8 cellular contexts compared by ENCODE assay signal in genomic region chr9:127715443-127716337, GRCh38. TPM values are rescaled to one million over a fixed set of nuclear protein-coding genes. Genes with fewer than 3 reads are reported as not detected.
DNase-seq lines count a peak whose midpoint lies in the region; ATAC-seq and TF ChIP-seq lines count a peak whose summit lies in the region.

TSS of gene PTRH1 (minus strand) at chr9:127715663. CDS start at chr9:127715639, 24 bp downstream.
TSS of gene TTC16 (plus strand) at chr9:127716079. CDS start at chr9:127716146, 67 bp downstream.

- no peaks in the 10 kb centered on the region for H3K27me3 ChIP-seq in CD4-positive, alpha-beta T cell (ENCODE audit: control insufficient read depth, insufficient read depth, low read length)
- no peaks in the 10 kb centered on the region for H3K27me3 ChIP-seq in duodenal mucosa (ENCODE audit: control insufficient read depth in 1 of 2, insufficient read depth in 2 of 2, low read length in 2 of 2)

- peak within 1 kb of the TSS; percentile 51 for H3K27ac ChIP-seq in CD4-positive, alpha-beta T cell (ENCODE audit: low read depth, low read length)
- peak within 1 kb of the TSS; percentile 82 for H3K27ac ChIP-seq in duodenal mucosa (ENCODE audit: low read depth, low read length)

- TF ChIP-seq POLR2A in lower leg skin (IDR thresholded peaks at IDR 0.05), result no peak

- CTCF ChIA-PET in CD4-positive, alpha-beta T cell (lab: Charles Lee), result interaction anchor here (1.6 to 2.5 kb wide), 2 partner anchors 19 to 154 kb away, joined by 8 to 28 read pairs; partner anchors contain the start of gene TOR2A
- CTCF ChIA-PET in activated CD4-positive, alpha-beta memory T cell treated with anti-CD3 and anti-CD28 coated beads, Interleukin-2, amount 10 ng/mL, durations not matched to agents 7 days and 5 days (lab: Charles Lee), result interaction anchor here (0.9 to 3.3 kb wide), 6 partner anchors 9 to 206 kb away, joined by 3 to 28 read pairs (median 5); partner anchors contain the start of genes CFAP157 and TOR2A

- H3K4me1 ChIP-seq in duodenal mucosa (ENCODE audit: control insufficient read depth in 1 of 2, insufficient read depth in 2 of 2, low read length in 2 of 2), result peaks cover 10 to 14% of the 10 kb centered on the region in 2 donors

- H3K9me3 ChIP-seq in CD4-positive, alpha-beta T cell (ENCODE audit: control insufficient read depth, low read length), result no peaks in the 10 kb centered on the region
- H3K9me3 ChIP-seq in duodenal mucosa (ENCODE audit: control insufficient read depth in 1 of 2, low read length in 2 of 2), result no peaks in the 10 kb centered on the region

- TF ChIP-seq CTCF in CD4-positive, alpha-beta T cell (IDR thresholded peaks at IDR 0.05), result no peak
- no peak for TF ChIP-seq CTCF in lower leg skin (IDR thresholded peaks at IDR 0.05)

- intact Hi-C loops in CD4-positive, alpha-beta T cell (cut with DNase I, micrococcal nuclease), result loop anchor here (1.0 to 10.0 kb wide), 5 partner anchors 17 to 352 kb away; partner anchors contain the start of genes STXBP1 (in 2 of the 2), CDK9 (in 1 of the 2), NAIF1 (in 1 of the 2) and SLC25A25 (in 1 of the 2)
- intact Hi-C loops in lower leg skin (cut with DNase I; ENCODE audit: low total_unique reads), result no loop called here

- peak; percentile 94 for ATAC-seq in CD4-positive, alpha-beta T cell (ENCODE audit: poor library complexity)
- ATAC-seq in GM19455 (IDR thresholded peaks at IDR 0.05; ENCODE audit: unreplicated experiment), result peak; percentile 94

- H3K9me3 Mint-ChIP-seq in CD4-positive, alpha-beta T cell, result no peaks in the 10 kb centered on the region
- H3K9me3 Mint-ChIP-seq in activated CD4-positive, alpha-beta memory T cell treated with anti-CD3 and anti-CD28 coated beads, Interleukin-2, amount 10 ng/mL, durations not matched to agents 7 days and 5 days, result no peaks in the 10 kb centered on the region

- H3K9ac ChIP-seq in duodenal mucosa (ENCODE audit: low read depth in 1 of 2, low read length in 2 of 2), result peak within 1 kb of the TSS; percentile 58 to 79

- no peaks in the 10 kb centered on the region for H3K27me3 Mint-ChIP-seq in CD4-positive, alpha-beta T cell
- no peaks in the 10 kb centered on the region for H3K27me3 Mint-ChIP-seq in activated CD4-positive, alpha-beta memory T cell treated with anti-CD3 and anti-CD28 coated beads, Interleukin-2, amount 10 ng/mL, durations not matched to agents 7 days and 5 days

- H3K36me3 Mint-ChIP-seq in CD4-positive, alpha-beta T cell (ENCODE audit: low read depth), result peaks cover 5% of the 10 kb centered on the region
- H3K36me3 Mint-ChIP-seq in activated CD4-positive, alpha-beta memory T cell treated with anti-CD3 and anti-CD28 coated beads, Interleukin-2, amount 10 ng/mL, durations not matched to agents 7 days and 5 days (ENCODE audit: low read depth), result peaks cover 3% of the 10 kb centered on the region

- H3K36me3 ChIP-seq in duodenal mucosa (ENCODE audit: control insufficient read depth in 1 of 2, insufficient read depth in 2 of 2, low read length in 2 of 2), result no peaks in the 10 kb centered on the region

- POLR2A ChIA-PET in CD4-positive, alpha-beta T cell (lab: Charles Lee), result interaction anchor here (0.5 to 2.0 kb wide), 11 partner anchors 9 to 265 kb away, joined by 3 to 16 read pairs (median 3); partner anchors contain the start of genes CDK9, LRSAM1, RPL12 and ST6GALNAC4
- POLR2A ChIA-PET in activated CD4-positive, alpha-beta memory T cell treated with anti-CD3 and anti-CD28 coated beads, Interleukin-2, amount 10 ng/mL, durations not matched to agents 7 days and 5 days (lab: Charles Lee), result interaction anchor here (0.8 to 3.1 kb wide), 8 partner anchors 11 to 189 kb away, joined by 3 to 23 read pairs (median 3); partner anchors contain the start of gene TOR2A

- H3K4me3 ChIP-seq in duodenal mucosa (ENCODE audit: low read depth in 1 of 2, low read length in 2 of 2) (peak within 1 kb of the TSS; percentile 84), lower leg skin (ENCODE audit: low read depth, poor library complexity, severe bottlenecking) (peak within 1 kb of the TSS; percentile 51)

- WGBS in lower leg skin, 2 donors, result 5 to 8% methylated on average over 30 to 45 of the region's 65 CpGs

- DNase-seq in CD4-positive, alpha-beta T cell, result peak; percentile 92 to 98 (median 94)
- DNase-seq in HK-2 (ENCODE audit: unreplicated experiment) (peak; percentile 96), NCI-H82 treated with DMSO at 0.1 percent for 48 hours (lab: John Stamatoyannopoulos, UW; ENCODE audit: unreplicated experiment) (peak; percentile 75), lower leg skin (ENCODE audit: low spot score in 2 of 2) (peak; percentile 95 to 100)
- DNase-seq in activated CD4-positive, alpha-beta memory T cell treated with anti-CD3 and anti-CD28 coated beads, Interleukin-2, amount 10 ng/mL, durations not matched to agents 7 days and 5 days, result peak; percentile 97
- DNase-seq in stimulated activated CD4-positive, alpha-beta T cell treated with anti-CD3 and anti-CD28 coated beads, Interleukin-4, amount 100 ng/mL, for 4 hours, result peak; percentile 94 to 98

- H3K4me1 Mint-ChIP-seq in CD4-positive, alpha-beta T cell (ENCODE audit: low read depth), result peaks cover 30% of the 10 kb centered on the region
- H3K4me1 Mint-ChIP-seq in activated CD4-positive, alpha-beta memory T cell treated with anti-CD3 and anti-CD28 coated beads, Interleukin-2, amount 10 ng/mL, durations not matched to agents 7 days and 5 days, result peaks cover 42% of the 10 kb centered on the region

- peak within 1 kb of the TSS; percentile 92 for H3K4me3 Mint-ChIP-seq in CD4-positive, alpha-beta T cell
- H3K4me3 Mint-ChIP-seq in activated CD4-positive, alpha-beta memory T cell treated with anti-CD3 and anti-CD28 coated beads, Interleukin-2, amount 10 ng/mL, durations not matched to agents 7 days and 5 days, result peak within 1 kb of the TSS; percentile 99

- H3K27ac Mint-ChIP-seq in CD4-positive, alpha-beta T cell, result peak within 1 kb of the TSS; percentile 83
- peak within 1 kb of the TSS; percentile 90 for H3K27ac Mint-ChIP-seq in activated CD4-positive, alpha-beta memory T cell treated with anti-CD3 and anti-CD28 coated beads, Interleukin-2, amount 10 ng/mL, durations not matched to agents 7 days and 5 days

RNA-seq across cellular contexts. Expression of gene PTRH1, which starts in this region (rescaled TPM):
- total RNA-seq in CD4-positive, alpha-beta T cell, result 1 to 10 TPM; 4.5 to 5.9 TPM
- 10 to 100 TPM; 10.5 to 12.0 TPM for total RNA-seq in activated CD4-positive, alpha-beta memory T cell treated with anti-CD3 and anti-CD28 coated beads, Interleukin-2, amount 10 ng/mL, durations not matched to agents 7 days and 5 days
- total RNA-seq in lower leg skin, result 10 to 100 TPM; 28.2 to 71.8 (median 52.3) TPM

RNA-seq across cellular contexts. Expression of gene TTC16, which starts in this region (rescaled TPM):
- total RNA-seq in CD4-positive, alpha-beta T cell, result 1 to 10 TPM; 1.6 to 2.1 TPM
- total RNA-seq in activated CD4-positive, alpha-beta memory T cell treated with anti-CD3 and anti-CD28 coated beads, Interleukin-2, amount 10 ng/mL, durations not matched to agents 7 days and 5 days, result 1 to 10 TPM; 5.0 to 5.2 TPM
- total RNA-seq in lower leg skin, result under 1 TPM in 1 of 4 donors, not detected in 3; 0.25 TPM

Comparison
In these comparisons a context has a peak if more than half of its experiments do, and no peak if none do; other contexts are left out.
1. Peak in every context shown above with its lines: DNase-seq, ATAC-seq, H3K4me3 ChIP-seq and H3K27ac ChIP-seq.